In genomic region chr3:173823911-173824460, GRCh38 we compare ENCODE assay signal across 27 cellular contexts.
A peak's percentile ranks its signal among the peaks of the same experiment; 100 is the strongest.
DNase-seq lines count a peak whose midpoint lies in the region; ATAC-seq, FAIRE-seq and TF ChIP-seq lines count a peak whose summit lies in the region.
"Had no signal": no experiment of that assay in that cellular context is flagged by ENCODE, and none has a peak within 500 bp of the region (broad histone marks: within the 10 kb centered on the region; RNA-seq: fewer than 3 reads in every experiment).

No MANE protein-coding gene starts in this region.

- no CpG with 5 or more reads among the region's 1 CpG for WGBS in IMR-90 (ENCODE audit: extremely low coverage in 2 of 2, insufficient read length in 1 of 2), 2 experiments

- dilution Hi-C loops in IMR-90 (cut with HindIII; ENCODE audit: low sequenced_read_pairs, unreplicated experiment): no loop called here

- CTCF ChIA-PET in IMR-90 (lab: Yijun Ruan, JAX): interaction anchor here (0.6 kb wide), 1 partner anchor 121 kb away, joined by 4 read pairs; no protein-coding TSS in a partner anchor

- H2AK5ac ChIP-seq in IMR-90 (ENCODE audit: low read depth, low read length): no peak overlapping the region

- intact Hi-C loops in IMR-90 (cut with micrococcal nuclease): no loop called here

- no peak overlapping the region for H2BK120ac ChIP-seq in IMR-90 (ENCODE audit: low read depth, low read length)

- H3K4me3 ChIP-seq in IMR-90 (ENCODE audit: insufficient read depth, low read depth, low read length): no peak overlapping the region
- no peak overlapping the region for H3K4me3 ChIP-seq in retinal pigment epithelial cell (ENCODE audit: low read length)
- H3K4me3 ChIP-seq: gastrocnemius medialis, GM12878, hepatocyte, lung, Peyer's patch had no signal

- no peaks in the 10 kb centered on the region for H4K20me1 ChIP-seq in IMR-90 (ENCODE audit: insufficient read depth, low read length)

- in situ Hi-C loops in IMR-90 (cut with MboI; ENCODE audit: low sequenced_read_pairs): no loop called here

- no peak for TF ChIP-seq POLR2A in IMR-90 (IDR thresholded peaks at IDR 0.05; ENCODE audit: low read depth, low read length)

- no peak overlapping the region for H3K27ac ChIP-seq in IMR-90 (ENCODE audit: insufficient read depth, low read length)
- H3K27ac ChIP-seq: gastrocnemius medialis, hepatocyte, Peyer's patch had no signal

- no peaks in the 10 kb centered on the region for H3K9me3 ChIP-seq in IMR-90 (ENCODE audit: control insufficient read depth, insufficient read depth, low read length)
- H3K9me3 ChIP-seq: gastrocnemius medialis, Peyer's patch had no signal

- no peak overlapping the region for H3K9ac ChIP-seq in IMR-90 (ENCODE audit: low read depth, low read length)

- H2AFZ ChIP-seq in IMR-90 (replicated peaks; ENCODE audit: low read length, poor library complexity): no peak overlapping the region
- H2AFZ ChIP-seq: hepatocyte had no signal

- TF ChIP-seq CTCF in IMR-90 (conservative IDR thresholded peaks at IDR 0.05; ENCODE audit: low read depth, low read length) (no peak), retinal pigment epithelial cell (conservative IDR thresholded peaks at IDR 0.05; ENCODE audit: low read depth, low read length) (no peak)

- H3K56ac ChIP-seq in IMR-90 (ENCODE audit: extremely low read depth, insufficient read depth, low read length): no peak overlapping the region

- BruUV-seq in IMR-90 (replicated peaks; lab: Mats Ljungman, UMichigan): no TSS peak

- FAIRE-seq in colon (lab: Jason Lieb, UNC) (peak; percentile 55), urothelium cell line (lab: Jason Lieb, UNC) (no peak)
- FAIRE-seq: GM12878 had no signal

- H4K8ac ChIP-seq in IMR-90 (ENCODE audit: low read depth in 2 of 2, low read length in 2 of 2): no peak overlapping the region

- ATAC-seq in IMR-90 (ENCODE audit: low read depth) (no peak), HG03159 (IDR thresholded peaks at IDR 0.05; ENCODE audit: unreplicated experiment) (no peak), HG03457 (IDR thresholded peaks at IDR 0.05; ENCODE audit: unreplicated experiment) (no peak)
- ATAC-seq: activated CD8-positive, alpha-beta T cell treated with anti-CD3 and anti-CD28 coated beads, Interleukin-2, amount 10 ng/mL, durations not matched to agents 7 days and 5 days; effector memory CD8-positive, alpha-beta T cell; gastrocnemius medialis; GM12878; left cardiac atrium; stimulated activated naive B cell treated with anti-CD40 and anti-IgM and Interleukin-4, amounts not matched to agents 10 μg/mL and 1 μg/mL and 100 μg/mL, for 72 hours had no signal

- no peak overlapping the region for H3K18ac ChIP-seq in IMR-90 (ENCODE audit: low read depth, low read length)

- no peak overlapping the region for H2BK20ac ChIP-seq in IMR-90 (ENCODE audit: low read depth, low read length)

- no peak overlapping the region for H3K4ac ChIP-seq in IMR-90 (ENCODE audit: low read depth, low read length)

- H4K91ac ChIP-seq in IMR-90 (ENCODE audit: insufficient read depth, low read depth, low read length): no peak overlapping the region

- H3K27me3 ChIP-seq in IMR-90 (ENCODE audit: control insufficient read depth, insufficient read depth, low read length): no peaks in the 10 kb centered on the region
- H3K27me3 ChIP-seq: gastrocnemius medialis, hepatocyte, Peyer's patch had no signal

- no peak for TF ChIP-seq RAD21 in IMR-90 (IDR thresholded peaks at IDR 0.05; ENCODE audit: low read length)

- H3K36me3 ChIP-seq in IMR-90 (ENCODE audit: control insufficient read depth, insufficient read depth, low read length): no peaks in the 10 kb centered on the region
- H3K36me3 ChIP-seq: gastrocnemius medialis, Peyer's patch had no signal

- H4K5ac ChIP-seq in IMR-90 (ENCODE audit: low read depth, low read length): no peak overlapping the region

- H3K4me1 ChIP-seq in IMR-90 (ENCODE audit: control insufficient read depth, insufficient read depth, low read length): no peaks in the 10 kb centered on the region
- H3K4me1 ChIP-seq: gastrocnemius medialis, Peyer's patch had no signal

- H2AK9ac ChIP-seq in IMR-90 (replicated peaks; ENCODE audit: low read depth, low read length, poor library complexity): no peak overlapping the region

- POLR2A ChIA-PET in IMR-90 (lab: Charles Lee; ENCODE audit: unreplicated experiment): no interaction called here

- DNase-seq in EL (peak; percentile 7), IMR-90 (peak; percentile 6), retinal pigment epithelial cell (ENCODE audit: low read depth) (peak; percentile 62), urothelium cell line (ENCODE audit: low spot score) (no peak)
- DNase-seq: activated CD4-positive, alpha-beta T cell treated with anti-CD3 and anti-CD28 coated beads for 4 hours; activated CD8-positive, alpha-beta T cell treated with anti-CD3 and anti-CD28 coated beads, Interleukin-2, amount 10 ng/mL, durations not matched to agents 7 days and 5 days; AML-193; anterior cingulate cortex; caudate nucleus; CD4-positive, CD25-positive, alpha-beta regulatory T cell; cortex of kidney; effector memory CD8-positive, alpha-beta T cell; gastrocnemius medialis; H9; left cardiac atrium; NCI-H1436 treated with DMSO at 0.1 percent for 48 hours; NCI-H2081 treated with DMSO at 0.1 percent for 48 hours; Peyer's patch; SHP77 treated with DMSO at 0.1 percent for 48 hours; stimulated activated naive B cell treated with anti-CD40 and anti-IgM and Interleukin-4, amounts not matched to agents 10 μg/mL and 1 μg/mL and 100 μg/mL, for 72 hours; substantia nigra had no signal

- H3K4me2 ChIP-seq in IMR-90 (ENCODE audit: low read depth, low read length): no peak overlapping the region
- H3K4me2 ChIP-seq: hepatocyte had no signal

- H3K23ac ChIP-seq in IMR-90 (ENCODE audit: low read depth, low read length): no peak overlapping the region

- H3K9me1 ChIP-seq in IMR-90 (ENCODE audit: insufficient read depth, low read length): peaks cover 5% of the 10 kb centered on the region; the same call in 1 of the 2 replicates

- no peaks in the 10 kb centered on the region; a peak in 1 of 4 replicates for H3K79me1 ChIP-seq in IMR-90 (ENCODE audit: low read depth in 1 of 2, low read length in 2 of 2)

- no peak overlapping the region for H2BK5ac ChIP-seq in IMR-90 (ENCODE audit: low read depth, low read length, poor library complexity, severe bottlenecking)

- no peak overlapping the region for H3K14ac ChIP-seq in IMR-90 (replicated peaks; ENCODE audit: low read depth, low read length)

- no peak overlapping the region for H2BK15ac ChIP-seq in IMR-90 (ENCODE audit: low read depth, low read length)

TF ChIP-seq in IMR-90, 13 proteins besides CTCF, POLR2A, EP300 and RAD21:
- no peak for TF ChIP-seq MAFK (IDR thresholded peaks at IDR 0.05; ENCODE audit: low read depth, low read length)
- no peak for TF ChIP-seq BHLHE40 (IDR thresholded peaks at IDR 0.05; ENCODE audit: low read depth, low read length)
- TF ChIP-seq NFE2L2 (IDR thresholded peaks at IDR 0.05; ENCODE audit: low read depth, low read length): no peak
- no peak for TF ChIP-seq RCOR1 (IDR thresholded peaks at IDR 0.05; ENCODE audit: insufficient replicate concordance, low read length)
- no peak for TF ChIP-seq MAZ (IDR thresholded peaks at IDR 0.05; ENCODE audit: borderline replicate concordance, low read depth, low read length)
- TF ChIP-seq RFX5 (IDR thresholded peaks at IDR 0.05; ENCODE audit: low read depth, low read length): no peak
- TF ChIP-seq CEBPB (IDR thresholded peaks at IDR 0.05; ENCODE audit: low read depth, low read length): no peak
- no peak for TF ChIP-seq FOS (IDR thresholded peaks at IDR 0.05; ENCODE audit: low read depth, low read length)
TF ChIP-seq in IMR-90: peak in this region for 0.
